Comparison of ENCODE assay signal across 8 cellular contexts in genomic region chr19:32345261-32346207, GRCh38. TPM values are rescaled to one million over a fixed set of nuclear protein-coding genes. Genes with fewer than 3 reads are reported as not detected.
DNase-seq lines count a peak whose midpoint lies in the region; ATAC-seq and TF ChIP-seq lines count a peak whose summit lies in the region.

Gene ZNF507, plus strand, starts transcription at chr19:32345610. Its CDS starts 7,221 bp downstream, at chr19:32352831.

- H3F3A ChIP-seq in neural progenitor cell (ENCODE audit: low read depth) = no peaks in the 10 kb centered on the region

- H3K4me3 ChIP-seq in neural progenitor cell (peak within 1 kb of the TSS; percentile 96), stomach smooth muscle (ENCODE audit: low read length in 2 of 2) (peak within 1 kb of the TSS; percentile 94 to 95)

- TF ChIP-seq POLR2A in Raji (IDR thresholded peaks at IDR 0.05; ENCODE audit: insufficient read depth, low read depth, low read length) = peak; percentile 61

- H3K9me3 ChIP-seq in ES-I3 (ENCODE audit: control insufficient read depth, insufficient read depth, low read length) (no peaks in the 10 kb centered on the region), neural progenitor cell (ENCODE audit: low read depth) (no peaks in the 10 kb centered on the region), stomach smooth muscle (ENCODE audit: control insufficient read depth in 2 of 2, low read length in 2 of 2) (no peaks in the 10 kb centered on the region)

- peak; percentile 13 for TF ChIP-seq CTCF in foreskin keratinocyte (conservative IDR thresholded peaks at IDR 0.05)
- TF ChIP-seq CTCF in neural progenitor cell (IDR thresholded peaks at IDR 0.05) = peak; percentile 30

- DNase-seq in GOT3 (lab: John Stamatoyannopoulos, UW) = peak; percentile 37
- DNase-seq in LHCN-M2 (ENCODE audit: low read depth) = peak; percentile 71
- peak; percentile 65 for DNase-seq in activated gamma-delta T cell (lab: John Stamatoyannopoulos, UW)
- peak in 1 of 2 donors; percentile 51 for DNase-seq in foreskin keratinocyte
- DNase-seq in neural progenitor cell (ENCODE audit: low spot score) = peak; percentile 93

- peaks cover 5% of the 10 kb centered on the region for H3K36me3 Mint-ChIP-seq in neural progenitor cell

- H3K4me3 Mint-ChIP-seq in neural progenitor cell = peak within 1 kb of the TSS; percentile 97

- peak; percentile 88 for ATAC-seq in foreskin keratinocyte

- H3K4me1 ChIP-seq in ES-I3 (ENCODE audit: insufficient read depth, low read length) (no peaks in the 10 kb centered on the region), foreskin keratinocyte (peaks cover 6% of the 10 kb centered on the region), neural progenitor cell (peaks cover 9% of the 10 kb centered on the region), stomach smooth muscle (ENCODE audit: control insufficient read depth, insufficient read depth, low read length) (peaks cover 11% of the 10 kb centered on the region)

- no peaks in the 10 kb centered on the region for H3K27me3 Mint-ChIP-seq in neural progenitor cell (ENCODE audit: insufficient read depth, low read depth)

- H3K27me3 ChIP-seq in foreskin keratinocyte (peaks cover 6% of the 10 kb centered on the region), neural progenitor cell (no peaks in the 10 kb centered on the region), stomach smooth muscle (ENCODE audit: control insufficient read depth in 1 of 2, insufficient read depth in 2 of 2, low read length in 2 of 2) (no peaks in the 10 kb centered on the region)

- H3K27ac ChIP-seq in foreskin keratinocyte = peak within 1 kb of the TSS; percentile 77
- peak within 1 kb of the TSS; percentile 43 for H3K27ac ChIP-seq in neural progenitor cell
- H3K27ac ChIP-seq in stomach smooth muscle (ENCODE audit: low read length) = peak within 1 kb of the TSS; percentile 73

- H3K9ac ChIP-seq in ES-I3 (ENCODE audit: low read depth, low read length) (peak within 1 kb of the TSS; percentile 73), neural progenitor cell (peak within 1 kb of the TSS; percentile 96), stomach smooth muscle (ENCODE audit: low read length in 2 of 2) (peak within 1 kb of the TSS; percentile 86 to 92)

- peak within 1 kb of the TSS; percentile 98 for H3K4me2 ChIP-seq in neural progenitor cell

- H2AFZ ChIP-seq in neural progenitor cell (replicated peaks) = peak within 1 kb of the TSS; percentile 86

- peaks cover 50% of the 10 kb centered on the region for H3K79me2 ChIP-seq in neural progenitor cell (ENCODE audit: low read depth)

- no peaks in the 10 kb centered on the region for H4K20me1 ChIP-seq in neural progenitor cell (ENCODE audit: low read depth)

- peaks cover 13% of the 10 kb centered on the region for H3K4me1 Mint-ChIP-seq in neural progenitor cell

- H3K36me3 ChIP-seq in ES-I3 (ENCODE audit: insufficient read depth, low read length) (no peaks in the 10 kb centered on the region), neural progenitor cell (peaks cover 12% of the 10 kb centered on the region), stomach smooth muscle (ENCODE audit: control insufficient read depth in 2 of 2, insufficient read depth in 2 of 2, low read length in 2 of 2) (peaks cover 7 to 11% of the 10 kb centered on the region in 2 donors)

- peaks cover 5% of the 10 kb centered on the region for H3K9me3 Mint-ChIP-seq in neural progenitor cell

- peak within 1 kb of the TSS; percentile 69 for H3K27ac Mint-ChIP-seq in neural progenitor cell

RNA-seq across cellular contexts. Expression of gene ZNF507, which starts in this region (rescaled TPM):
- 6.4 and 8.7 TPM in 2 replicates for total RNA-seq in LHCN-M2 (2014; rRNA removed)
- 2.8 TPM for polyA plus RNA-seq in LHCN-M2 (2012)
- 11.2 and 11.4 TPM in 2 replicates for total RNA-seq in foreskin keratinocyte
- 1.6 and 1.7 TPM in 2 replicates for polyA plus RNA-seq in foreskin keratinocyte
- total RNA-seq in neural progenitor cell (ENCODE audit: low replicate concordance) = 13.0 and 22.4 TPM in 2 replicates
